Comparison of ENCODE assay signal across 8 cellular contexts in the genomic region with DNA sequence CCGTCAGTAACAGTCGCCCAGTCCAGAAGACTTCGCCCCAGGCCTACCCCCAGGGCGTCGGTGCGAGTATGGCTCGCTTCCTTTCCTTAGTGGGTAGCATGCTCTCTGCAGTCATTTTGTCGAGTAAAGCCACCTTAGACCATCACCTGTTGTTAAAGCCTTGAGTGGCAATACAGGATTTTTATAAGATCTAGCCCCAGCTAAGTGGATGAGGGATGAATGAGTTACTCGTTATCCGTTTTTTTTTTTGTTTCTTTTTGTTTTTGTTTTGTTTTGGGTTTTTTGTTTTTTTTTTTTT. TPM values are rescaled to one million over a fixed set of nuclear protein-coding genes. Genes with fewer than 3 reads are reported as not detected.
DNase-seq lines count a peak whose midpoint lies in the region; ATAC-seq, FAIRE-seq and TF ChIP-seq lines count a peak whose summit lies in the region.

No MANE protein-coding gene starts in this region.

- ATAC-seq in GM18505 (IDR thresholded peaks at IDR 0.05; ENCODE audit: unreplicated experiment) = no peak

- peak overlapping the region; percentile 99 for H3K4me2 ChIP-seq in OCI-LY1 (ENCODE audit: low read length)

- no peaks in the 10 kb centered on the region for H3K27me3 ChIP-seq in CD8-positive, alpha-beta memory T cell (ENCODE audit: insufficient read depth, low read length, poor library complexity, severe bottlenecking)
- H3K27me3 ChIP-seq in OCI-LY1 (ENCODE audit: insufficient read depth, low read length) (no peaks in the 10 kb centered on the region), endocrine pancreas (ENCODE audit: control insufficient read depth, insufficient read depth, low read length) (no peaks in the 10 kb centered on the region)

- H3K4me1 Mint-ChIP-seq in CD8-positive, alpha-beta memory T cell = peaks cover 15 to 26% (median 26%) of the 10 kb centered on the region in 3 donors
- peaks cover 9% of the 10 kb centered on the region for H3K4me1 Mint-ChIP-seq in osteocyte (ENCODE audit: unreplicated experiment)

- H2AFZ ChIP-seq in OCI-LY1 (ENCODE audit: low read length) = no peak overlapping the region

- no peaks in the 10 kb centered on the region for H3K27me3 Mint-ChIP-seq in CD8-positive, alpha-beta memory T cell
- no peaks in the 10 kb centered on the region for H3K27me3 Mint-ChIP-seq in osteocyte (ENCODE audit: unreplicated experiment)

- TF ChIP-seq CTCF in OCI-LY1 (IDR thresholded peaks at IDR 0.05; ENCODE audit: low read length) (no peak), osteocyte (IDR thresholded peaks at IDR 0.05) (no peak), lower leg skin (IDR thresholded peaks at IDR 0.05) (no peak)

- H3K27ac Mint-ChIP-seq in CD8-positive, alpha-beta memory T cell = peak overlapping the region in 4 of 8 donors; percentile 77 to 90 (median 88)
- peak overlapping the region; percentile 71 for H3K27ac Mint-ChIP-seq in osteocyte (ENCODE audit: unreplicated experiment)

- 0 to 1% methylated on average over 10 of the region's 10 CpGs for WGBS in lower leg skin, 2 donors

- H3K9me3 ChIP-seq in CD8-positive, alpha-beta memory T cell (ENCODE audit: low read length) = no peaks in the 10 kb centered on the region
- H3K9me3 ChIP-seq in OCI-LY1 (ENCODE audit: low read length) = no peaks in the 10 kb centered on the region
- no peaks in the 10 kb centered on the region for H3K9me3 ChIP-seq in endocrine pancreas (ENCODE audit: control insufficient read depth, low read length)

- H3K36me3 ChIP-seq in CD8-positive, alpha-beta memory T cell (ENCODE audit: insufficient read depth, low read length) = peaks cover 5% of the 10 kb centered on the region
- peaks cover 36% of the 10 kb centered on the region for H3K36me3 ChIP-seq in OCI-LY1 (ENCODE audit: insufficient read depth, low read length)
- H3K36me3 ChIP-seq in endocrine pancreas (ENCODE audit: control insufficient read depth, insufficient read depth, low read length) = no peaks in the 10 kb centered on the region

- no peaks in the 10 kb centered on the region; the same call in 1 of the 2 replicates for H3F3A ChIP-seq in OCI-LY1 (ENCODE audit: insufficient read depth, low read length)

- peak overlapping the region; percentile 81 for H3K27ac ChIP-seq in CD8-positive, alpha-beta memory T cell (ENCODE audit: low read depth, low read length)
- H3K27ac ChIP-seq in OCI-LY1 (ENCODE audit: low read depth, low read length, poor library complexity, severe bottlenecking) = peak overlapping the region; percentile 34

- H3K79me2 ChIP-seq in OCI-LY1 (ENCODE audit: insufficient read depth, low read length) = peaks cover 39% of the 10 kb centered on the region

- H3K9me3 Mint-ChIP-seq in CD8-positive, alpha-beta memory T cell = no peaks in the 10 kb centered on the region
- no peaks in the 10 kb centered on the region for H3K9me3 Mint-ChIP-seq in osteocyte (ENCODE audit: unreplicated experiment)

- peaks cover 4% of the 10 kb centered on the region; the same call in 1 of the 2 replicates for H4K20me1 ChIP-seq in OCI-LY1 (ENCODE audit: insufficient read depth, low read length)

- peaks cover 0 to 36% (median 2%) of the 10 kb centered on the region in 3 donors for H3K36me3 Mint-ChIP-seq in CD8-positive, alpha-beta memory T cell
- H3K36me3 Mint-ChIP-seq in osteocyte (ENCODE audit: unreplicated experiment) = peaks cover 17% of the 10 kb centered on the region

- no peak overlapping the region for H3K4me3 Mint-ChIP-seq in CD8-positive, alpha-beta memory T cell
- H3K4me3 Mint-ChIP-seq in osteocyte (ENCODE audit: unreplicated experiment) = no peak overlapping the region

- peaks cover 27% of the 10 kb centered on the region for H3K4me1 ChIP-seq in CD8-positive, alpha-beta memory T cell (ENCODE audit: insufficient read depth, low read length)
- H3K4me1 ChIP-seq in OCI-LY1 (ENCODE audit: insufficient read depth, low read length, severe bottlenecking) (peaks cover 27% of the 10 kb centered on the region), endocrine pancreas (ENCODE audit: control insufficient read depth, insufficient read depth, low read length) (peaks cover 6% of the 10 kb centered on the region)

- H3K9ac ChIP-seq in OCI-LY1 (ENCODE audit: low read length) = peak overlapping the region; percentile 94; the same call in 1 of the 2 replicates
- peak overlapping the region; percentile 32 for H3K9ac ChIP-seq in endocrine pancreas (ENCODE audit: control insufficient read depth, insufficient read depth, low read length)

- TF ChIP-seq POLR2A in lower leg skin (IDR thresholded peaks at IDR 0.05) (no peak), GM18505 (IDR thresholded peaks at IDR 0.05; ENCODE audit: borderline replicate concordance, extremely low read depth, insufficient read depth, insufficient read length) (no peak)

- intact Hi-C loops in lower leg skin (cut with DNase I; ENCODE audit: low total_unique reads) = no loop called here

- CTCF ChIA-PET in CD8-positive, alpha-beta memory T cell (lab: Charles Lee) = interaction anchor here (0.7 to 1.7 kb wide), 4 partner anchors 54 to 1765 kb away, joined by 3 to 5 read pairs (median 4); partner anchors contain the start of genes DNAJC7, NR1D1 and P3H4

- H3K4me3 ChIP-seq in CD8-positive, alpha-beta memory T cell (ENCODE audit: low read length) = peak overlapping the region; percentile 74
- H3K4me3 ChIP-seq in OCI-LY1 (ENCODE audit: low read depth, low read length, poor library complexity, severe bottlenecking) (peak overlapping the region; percentile 93), endocrine pancreas (ENCODE audit: control insufficient read depth, insufficient read depth, low read length) (no peak overlapping the region), lower leg skin (ENCODE audit: low read depth, poor library complexity, severe bottlenecking) (no peak overlapping the region)

- no peak for FAIRE-seq in GM19239 (lab: Jason Lieb, UNC)

- H3K9me2 ChIP-seq in OCI-LY1 (ENCODE audit: low read depth, low read length) = no peaks in the 10 kb centered on the region

- DNase-seq in CD8-positive, alpha-beta memory T cell = no peak
- no peak for DNase-seq in osteocyte (ENCODE audit: extremely low spot score, unreplicated experiment)
- no peak for DNase-seq in GM19239 (ENCODE audit: insufficient read length, low spot score)
- DNase-seq in lower leg skin (ENCODE audit: low spot score in 2 of 2) = no peak
- DNase-seq in HuH-7 (ENCODE audit: low spot score) = no peak

- POLR2A ChIA-PET in CD8-positive, alpha-beta memory T cell (lab: Charles Lee) = interaction anchor here (0.6 to 2.1 kb wide), 8 partner anchors 17 to 387 kb away, joined by 3 to 16 read pairs (median 4); partner anchors contain the start of genes ACLY, EIF1 and ODAD4

RNA-seq across cellular contexts. Expression of gene KLHL11, which starts 0.3 kb away (rescaled TPM):
- total RNA-seq in CD8-positive, alpha-beta memory T cell = 10 to 100 TPM; 24.7 to 26.9 TPM
- 6.4 TPM for polyA plus RNA-seq in CD8-positive, alpha-beta memory T cell
- total RNA-seq in osteocyte = 16.0 and 18.4 TPM in 2 replicates
- 10 to 100 TPM; 23.6 to 27.7 (median 25.2) TPM for total RNA-seq in lower leg skin

RNA-seq across cellular contexts. Expression of gene KLHL10, which starts 27.9 kb away (rescaled TPM):
- not detected for total RNA-seq in CD8-positive, alpha-beta memory T cell
- polyA plus RNA-seq in CD8-positive, alpha-beta memory T cell = 0.24 TPM
- total RNA-seq in osteocyte = not detected in 2 replicates
- not detected for total RNA-seq in lower leg skin

RNA-seq across cellular contexts. Expression of gene NT5C3B, which starts 29.5 kb away (rescaled TPM):
- 10 to 100 TPM; 48.5 to 50.2 TPM for total RNA-seq in CD8-positive, alpha-beta memory T cell
- polyA plus RNA-seq in CD8-positive, alpha-beta memory T cell = 45.0 TPM
- total RNA-seq in osteocyte (58.9 and 63.6 TPM in 2 replicates), lower leg skin (10 to 100 TPM; 17.7 to 35.1 (median 25.9) TPM)

RNA-seq across cellular contexts. Expression of gene FKBP10, which starts 52.7 kb away (rescaled TPM):
- 1 to 10 TPM; 1.4 to 1.5 TPM for total RNA-seq in CD8-positive, alpha-beta memory T cell
- polyA plus RNA-seq in CD8-positive, alpha-beta memory T cell = not detected
- total RNA-seq in osteocyte (408 and 426 TPM in 2 replicates), lower leg skin (10 to 100 TPM in 1 of 4 donors, 1 to 10 TPM in 3; 4.2 to 25.4 (median 6.8) TPM)

RNA-seq across cellular contexts. Expression of gene ACLY, which starts 53.2 kb away (rescaled TPM):
- total RNA-seq in CD8-positive, alpha-beta memory T cell = 100 to 1,000 TPM; 188 to 189 TPM
- polyA plus RNA-seq in CD8-positive, alpha-beta memory T cell = 70.6 TPM
- total RNA-seq in osteocyte (141 and 143 TPM in 2 replicates), lower leg skin (10 to 100 TPM; 50.3 to 73.0 (median 62.4) TPM)

Comparison
In these comparisons a context has a peak if more than half of its experiments do, and no peak if none do; other contexts are left out.
1. H3K4me3 ChIP-seq: peak in CD8-positive, alpha-beta memory T cell (single experiment) and OCI-LY1 (single experiment); none in endocrine pancreas (single experiment) and lower leg skin (single experiment).